1 cellular context compared by ENCODE assay signal in genomic region chr6:109831352-109831751, GRCh38.
TF ChIP-seq lines count a peak whose summit lies in the region.
"Not testable (repeated sequence)": the region's sequence is repeated elsewhere in the genome, so short reads cannot be mapped to it uniquely, and the experiment has no call there.

No MANE protein-coding gene starts in this region.

- not testable (repeated sequence) for H3K9me3 ChIP-seq in HEK293 (ENCODE audit: control insufficient read depth, insufficient read depth, low read depth, low read length)

- not testable (repeated sequence) for H3K4me3 ChIP-seq in HEK293 (ENCODE audit: low read depth, low read length)

- TF ChIP-seq CTCF in HEK293 (tag by site-specific recombination; IDR thresholded peaks at IDR 0.05): not testable (repeated sequence)

- not testable (repeated sequence) for H3K27ac ChIP-seq in HEK293 (ENCODE audit: extremely low read depth, low read depth, low read length)

- H3K36me3 ChIP-seq in HEK293 (ENCODE audit: control insufficient read depth in 2 of 2, insufficient read depth in 1 of 2, low read length in 2 of 2): not testable (repeated sequence)

- H3K4me1 ChIP-seq in HEK293 (ENCODE audit: control insufficient read depth, insufficient read depth, low read length): peaks cover 11% of the 10 kb centered on the region

- CTCF ChIA-PET in HEK293 (lab: Yijun Ruan, JAX): not testable (repeated sequence)

- POLR2A ChIA-PET in HEK293 (lab: Yijun Ruan, JAX): not testable (repeated sequence)

TF ChIP-seq in HEK293, 187 proteins besides CTCF, POLR2A, EP300 and RAD21:
- peak; percentile 92 for TF ChIP-seq ZNF585B (tag by site-specific recombination; IDR thresholded peaks at IDR 0.05)
